Comparison of ENCODE assay signal across 8 cellular contexts in genomic region chr17:39235555-39236221, GRCh38. TPM values are rescaled to one million over a fixed set of nuclear protein-coding genes. Genes with fewer than 3 reads are reported as not detected.
DNase-seq lines count a peak whose midpoint lies in the region; ATAC-seq lines count a peak whose summit lies in the region.

No MANE protein-coding gene starts in this region.

- peaks cover 25% of the 10 kb centered on the region for H3K27me3 ChIP-seq in NT2/D1 (ENCODE audit: insufficient read depth, insufficient read length)

- no peak overlapping the region for H3K27ac Mint-ChIP-seq in activated naive CD4-positive, alpha-beta T cell treated with anti-CD3 and anti-CD28 coated beads, Interleukin-2, amount 50 U/mL, for 72 hours

- H3K36me3 ChIP-seq in NT2/D1 (ENCODE audit: insufficient read depth, insufficient read length, low read length), result no peaks in the 10 kb centered on the region

- ATAC-seq in activated naive CD4-positive, alpha-beta T cell treated with anti-CD3 and anti-CD28 coated beads, Interleukin-2, amount 50 U/mL, for 72 hours, result peak; percentile 56 to 77
- peak; percentile 68 for ATAC-seq in stimulated activated naive CD8-positive, alpha-beta T cell treated with anti-CD3 and anti-CD28 coated beads, Interleukin-15, Interleukin-2, amounts not matched to agents 100 U/mL and 50 U/mL, for 24 hours
- ATAC-seq in HG02884 (IDR thresholded peaks at IDR 0.05; ENCODE audit: unreplicated experiment), result no peak

- no peak overlapping the region for H3K4me3 ChIP-seq in NT2/D1 (ENCODE audit: insufficient read length, low read depth)

- no peaks in the 10 kb centered on the region for H3K9me3 Mint-ChIP-seq in activated naive CD4-positive, alpha-beta T cell treated with anti-CD3 and anti-CD28 coated beads, Interleukin-2, amount 50 U/mL, for 72 hours

- no peaks in the 10 kb centered on the region for H3K9me3 ChIP-seq in NT2/D1 (ENCODE audit: insufficient read depth, low read length)

- DNase-seq in NCI-H526 (lab: John Stamatoyannopoulos, UW) (peak; percentile 32 to 69), NCI-H526 treated with DMSO at 0.1 percent for 48 hours (lab: John Stamatoyannopoulos, UW) (no peak), HuH-7.5 (ENCODE audit: low spot score) (peak; percentile 71), NT2/D1 (ENCODE audit: low read depth, low spot score) (peak; percentile 70), iPS DF 4.7 (ENCODE audit: extremely low read depth, low spot score) (peak; percentile 89)
- DNase-seq in activated naive CD4-positive, alpha-beta T cell treated with anti-CD3 and anti-CD28 coated beads, Interleukin-2, amount 50 U/mL, for 72 hours (ENCODE audit: low spot score in 2 of 2), result peak in 1 of 2 donors; percentile 69
- DNase-seq in stimulated activated naive CD8-positive, alpha-beta T cell treated with anti-CD3 and anti-CD28 coated beads, Interleukin-15, Interleukin-2, amounts not matched to agents 100 U/mL and 50 U/mL, for 24 hours, result peak; percentile 58

- peaks cover 23% of the 10 kb centered on the region for H3K4me1 ChIP-seq in NT2/D1 (ENCODE audit: insufficient read depth, insufficient read length)

- no peak overlapping the region for H3K9ac ChIP-seq in NT2/D1 (ENCODE audit: insufficient read length, low read depth)

- H3K36me3 Mint-ChIP-seq in activated naive CD4-positive, alpha-beta T cell treated with anti-CD3 and anti-CD28 coated beads, Interleukin-2, amount 50 U/mL, for 72 hours, result no peaks in the 10 kb centered on the region

RNA-seq across cellular contexts. Expression of gene STAC2, which starts 9.9 kb away (rescaled TPM):
- not detected for total RNA-seq in activated naive CD4-positive, alpha-beta T cell treated with anti-CD3 and anti-CD28 coated beads, Interleukin-2, amount 50 U/mL, for 72 hours

RNA-seq across cellular contexts. Expression of gene RPL19, which starts 35.6 kb away (rescaled TPM):
- total RNA-seq in activated naive CD4-positive, alpha-beta T cell treated with anti-CD3 and anti-CD28 coated beads, Interleukin-2, amount 50 U/mL, for 72 hours, result 1,000 to 10,000 TPM; 2,719 to 2,768 TPM

RNA-seq across cellular contexts. Expression of gene CACNB1, which starts 38.2 kb away (rescaled TPM):
- 10 to 100 TPM; 15.0 to 26.6 TPM for total RNA-seq in activated naive CD4-positive, alpha-beta T cell treated with anti-CD3 and anti-CD28 coated beads, Interleukin-2, amount 50 U/mL, for 72 hours
